Comparison of ENCODE assay signal across 2 cellular contexts in the genomic region with DNA sequence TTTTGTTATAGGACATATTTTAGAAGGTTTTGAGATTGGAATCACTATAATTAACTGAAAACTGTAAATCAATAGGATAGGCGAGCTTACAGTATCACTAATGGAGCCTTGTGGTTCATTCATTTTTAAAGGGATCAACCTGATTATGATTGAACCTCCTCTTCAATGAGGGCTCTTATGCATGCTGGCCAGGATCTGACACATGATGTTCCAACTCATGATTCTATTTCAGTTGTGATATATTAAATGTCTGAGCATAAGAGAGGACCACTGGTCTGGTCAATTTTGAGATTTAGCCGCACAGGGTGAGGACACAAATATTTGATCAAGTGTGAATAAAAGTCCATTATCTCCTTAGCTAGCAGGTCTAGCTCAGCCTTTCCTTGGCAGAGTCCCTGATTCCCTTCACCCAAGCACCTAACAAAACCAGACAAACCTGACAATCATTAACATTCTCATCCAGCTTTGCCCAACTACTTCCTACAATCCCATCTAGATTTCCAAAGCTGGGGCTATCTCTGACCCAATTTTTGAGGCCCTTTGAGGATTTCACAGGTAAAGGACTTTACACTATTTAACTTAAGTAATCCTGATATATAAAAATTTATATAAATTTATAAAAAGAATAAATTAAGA.
TF ChIP-seq lines count a peak whose summit lies in the region.

No MANE protein-coding gene starts in this region.

TF ChIP-seq in endothelial cell of umbilical vein, 7 proteins besides CTCF, POLR2A, EP300 and RAD21:
- no peak for TF ChIP-seq JUN (IDR thresholded peaks at IDR 0.05; ENCODE audit: borderline replicate concordance, insufficient read depth, insufficient read length, low read depth)
- no peak for TF ChIP-seq GATA2 (IDR thresholded peaks at IDR 0.05; ENCODE audit: insufficient read depth, insufficient read length, low read depth, low read length)
- TF ChIP-seq FOS (IDR thresholded peaks at IDR 0.05; ENCODE audit: borderline replicate concordance, insufficient read depth, low read length): no peak
- TF ChIP-seq, protein P1, sequence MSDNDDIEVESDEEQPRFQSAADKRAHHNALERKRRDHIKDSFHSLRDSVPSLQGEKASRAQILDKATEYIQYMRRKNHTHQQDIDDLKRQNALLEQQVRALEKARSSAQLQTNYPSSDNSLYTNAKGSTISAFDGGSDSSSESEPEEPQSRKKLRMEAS (IDR thresholded peaks at IDR 0.05; ENCODE audit: insufficient read depth, insufficient read length): no peak
- no peak for TF ChIP-seq EZH2 (IDR thresholded peaks at IDR 0.05; ENCODE audit: borderline replicate concordance, low read depth, low read length, severe bottlenecking)
TF ChIP-seq in endothelial cell of umbilical vein: peak in this region for 0.

TF ChIP-seq in HepG2, 621 proteins besides CTCF, POLR2A, EP300 and RAD21 (continues in another document):
- TF ChIP-seq PTBP1 (IDR thresholded peaks at IDR 0.05; ENCODE audit: low read depth, low read length, poor library complexity, severe bottlenecking) (no peak), SOX13 (IDR thresholded peaks at IDR 0.05) (no peak), SOX13 (CRISPR knock-in tag; conservative IDR thresholded peaks at IDR 0.05 in 1 of 2, IDR thresholded peaks at IDR 0.05 in 1 of 2) (peak in 1 of 2 experiments; percentile 15; a peak in 1 of 4 replicates), CHD4 (IDR thresholded peaks at IDR 0.05; ENCODE audit: borderline replicate concordance, low read length) (no peak), SNRNP70 (IDR thresholded peaks at IDR 0.05; ENCODE audit: low read depth, low read length) (no peak), HMG20A (CRISPR knock-in tag; IDR thresholded peaks at IDR 0.05; ENCODE audit: borderline replicate concordance) (peak; percentile 12; the same call in 1 of the 2 replicates), ZNF629 (CRISPR knock-in tag; conservative IDR thresholded peaks at IDR 0.05) (no peak), SRF (IDR thresholded peaks at IDR 0.05; ENCODE audit: low read depth, low read length) (no peak), PPARG (CRISPR knock-in tag; conservative IDR thresholded peaks at IDR 0.05) (peak; percentile 52), AHR (CRISPR knock-in tag; IDR thresholded peaks at IDR 0.05) (no peak), SRSF1 (optimal IDR thresholded peaks at IDR 0.05; ENCODE audit: low read depth, low read length) (no peak), RARG (CRISPR knock-in tag; IDR thresholded peaks at IDR 0.05; ENCODE audit: low read depth) (no peak), RXRB (CRISPR knock-in tag; IDR thresholded peaks at IDR 0.05; ENCODE audit: borderline replicate concordance) (0 out of 2 replicates have a peak, but pooled peaks have one; percentile 11), ZNF441 (CRISPR knock-in tag; IDR thresholded peaks at IDR 0.05; ENCODE audit: borderline replicate concordance) (no peak), ZNF430 (CRISPR knock-in tag; IDR thresholded peaks at IDR 0.05) (no peak)
- TF ChIP-seq, protein P2, sequence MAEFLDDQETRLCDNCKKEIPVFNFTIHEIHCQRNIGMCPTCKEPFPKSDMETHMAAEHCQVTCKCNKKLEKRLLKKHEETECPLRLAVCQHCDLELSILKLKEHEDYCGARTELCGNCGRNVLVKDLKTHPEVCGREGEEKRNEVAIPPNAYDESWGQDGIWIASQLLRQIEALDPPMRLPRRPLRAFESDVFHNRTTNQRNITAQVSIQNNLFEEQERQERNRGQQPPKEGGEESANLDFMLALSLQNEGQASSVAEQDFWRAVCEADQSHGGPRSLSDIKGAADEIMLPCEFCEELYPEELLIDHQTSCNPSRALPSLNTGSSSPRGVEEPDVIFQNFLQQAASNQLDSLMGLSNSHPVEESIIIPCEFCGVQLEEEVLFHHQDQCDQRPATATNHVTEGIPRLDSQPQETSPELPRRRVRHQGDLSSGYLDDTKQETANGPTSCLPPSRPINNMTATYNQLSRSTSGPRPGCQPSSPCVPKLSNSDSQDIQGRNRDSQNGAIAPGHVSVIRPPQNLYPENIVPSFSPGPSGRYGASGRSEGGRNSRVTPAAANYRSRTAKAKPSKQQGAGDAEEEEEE (CRISPR knock-in tag; IDR thresholded peaks at IDR 0.05; ENCODE audit: borderline replicate concordance): no peak
- TF ChIP-seq, protein P3, sequence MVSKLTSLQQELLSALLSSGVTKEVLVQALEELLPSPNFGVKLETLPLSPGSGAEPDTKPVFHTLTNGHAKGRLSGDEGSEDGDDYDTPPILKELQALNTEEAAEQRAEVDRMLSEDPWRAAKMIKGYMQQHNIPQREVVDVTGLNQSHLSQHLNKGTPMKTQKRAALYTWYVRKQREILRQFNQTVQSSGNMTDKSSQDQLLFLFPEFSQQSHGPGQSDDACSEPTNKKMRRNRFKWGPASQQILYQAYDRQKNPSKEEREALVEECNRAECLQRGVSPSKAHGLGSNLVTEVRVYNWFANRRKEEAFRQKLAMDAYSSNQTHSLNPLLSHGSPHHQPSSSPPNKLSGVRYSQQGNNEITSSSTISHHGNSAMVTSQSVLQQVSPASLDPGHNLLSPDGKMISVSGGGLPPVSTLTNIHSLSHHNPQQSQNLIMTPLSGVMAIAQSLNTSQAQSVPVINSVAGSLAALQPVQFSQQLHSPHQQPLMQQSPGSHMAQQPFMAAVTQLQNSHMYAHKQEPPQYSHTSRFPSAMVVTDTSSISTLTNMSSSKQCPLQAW (CRISPR knock-in tag; IDR thresholded peaks at IDR 0.05): 0 out of 2 replicates have a peak, but pooled peaks have one; percentile 42
- TF ChIP-seq, protein P4, sequence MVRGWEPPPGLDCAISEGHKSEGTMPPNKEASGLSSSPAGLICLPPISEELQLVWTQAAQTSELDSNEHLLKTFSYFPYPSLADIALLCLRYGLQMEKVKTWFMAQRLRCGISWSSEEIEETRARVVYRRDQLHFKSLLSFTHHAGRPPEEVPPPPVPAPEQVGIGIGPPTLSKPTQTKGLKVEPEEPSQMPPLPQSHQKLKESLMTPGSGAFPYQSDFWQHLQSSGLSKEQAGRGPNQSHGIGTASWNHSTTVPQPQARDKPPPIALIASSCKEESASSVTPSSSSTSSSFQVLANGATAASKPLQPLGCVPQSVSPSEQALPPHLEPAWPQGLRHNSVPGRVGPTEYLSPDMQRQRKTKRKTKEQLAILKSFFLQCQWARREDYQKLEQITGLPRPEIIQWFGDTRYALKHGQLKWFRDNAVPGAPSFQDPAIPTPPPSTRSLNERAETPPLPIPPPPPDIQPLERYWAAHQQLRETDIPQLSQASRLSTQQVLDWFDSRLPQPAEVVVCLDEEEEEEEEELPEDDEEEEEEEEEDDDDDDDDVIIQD (CRISPR knock-in tag; IDR thresholded peaks at IDR 0.05; ENCODE audit: low read depth): 0 out of 2 replicates have a peak, but pooled peaks have one; percentile 13
- TF ChIP-seq, protein P5, sequence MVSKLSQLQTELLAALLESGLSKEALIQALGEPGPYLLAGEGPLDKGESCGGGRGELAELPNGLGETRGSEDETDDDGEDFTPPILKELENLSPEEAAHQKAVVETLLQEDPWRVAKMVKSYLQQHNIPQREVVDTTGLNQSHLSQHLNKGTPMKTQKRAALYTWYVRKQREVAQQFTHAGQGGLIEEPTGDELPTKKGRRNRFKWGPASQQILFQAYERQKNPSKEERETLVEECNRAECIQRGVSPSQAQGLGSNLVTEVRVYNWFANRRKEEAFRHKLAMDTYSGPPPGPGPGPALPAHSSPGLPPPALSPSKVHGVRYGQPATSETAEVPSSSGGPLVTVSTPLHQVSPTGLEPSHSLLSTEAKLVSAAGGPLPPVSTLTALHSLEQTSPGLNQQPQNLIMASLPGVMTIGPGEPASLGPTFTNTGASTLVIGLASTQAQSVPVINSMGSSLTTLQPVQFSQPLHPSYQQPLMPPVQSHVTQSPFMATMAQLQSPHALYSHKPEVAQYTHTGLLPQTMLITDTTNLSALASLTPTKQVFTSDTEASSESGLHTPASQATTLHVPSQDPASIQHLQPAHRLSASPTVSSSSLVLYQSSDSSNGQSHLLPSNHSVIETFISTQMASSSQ (IDR thresholded peaks at IDR 0.05; ENCODE audit: low read depth): peak; percentile 70; the same call in 1 of the 2 replicates
- TF ChIP-seq, protein P5 (CRISPR knock-in tag; IDR thresholded peaks at IDR 0.05; ENCODE audit: borderline replicate concordance): no peak
- TF ChIP-seq, protein P6, sequence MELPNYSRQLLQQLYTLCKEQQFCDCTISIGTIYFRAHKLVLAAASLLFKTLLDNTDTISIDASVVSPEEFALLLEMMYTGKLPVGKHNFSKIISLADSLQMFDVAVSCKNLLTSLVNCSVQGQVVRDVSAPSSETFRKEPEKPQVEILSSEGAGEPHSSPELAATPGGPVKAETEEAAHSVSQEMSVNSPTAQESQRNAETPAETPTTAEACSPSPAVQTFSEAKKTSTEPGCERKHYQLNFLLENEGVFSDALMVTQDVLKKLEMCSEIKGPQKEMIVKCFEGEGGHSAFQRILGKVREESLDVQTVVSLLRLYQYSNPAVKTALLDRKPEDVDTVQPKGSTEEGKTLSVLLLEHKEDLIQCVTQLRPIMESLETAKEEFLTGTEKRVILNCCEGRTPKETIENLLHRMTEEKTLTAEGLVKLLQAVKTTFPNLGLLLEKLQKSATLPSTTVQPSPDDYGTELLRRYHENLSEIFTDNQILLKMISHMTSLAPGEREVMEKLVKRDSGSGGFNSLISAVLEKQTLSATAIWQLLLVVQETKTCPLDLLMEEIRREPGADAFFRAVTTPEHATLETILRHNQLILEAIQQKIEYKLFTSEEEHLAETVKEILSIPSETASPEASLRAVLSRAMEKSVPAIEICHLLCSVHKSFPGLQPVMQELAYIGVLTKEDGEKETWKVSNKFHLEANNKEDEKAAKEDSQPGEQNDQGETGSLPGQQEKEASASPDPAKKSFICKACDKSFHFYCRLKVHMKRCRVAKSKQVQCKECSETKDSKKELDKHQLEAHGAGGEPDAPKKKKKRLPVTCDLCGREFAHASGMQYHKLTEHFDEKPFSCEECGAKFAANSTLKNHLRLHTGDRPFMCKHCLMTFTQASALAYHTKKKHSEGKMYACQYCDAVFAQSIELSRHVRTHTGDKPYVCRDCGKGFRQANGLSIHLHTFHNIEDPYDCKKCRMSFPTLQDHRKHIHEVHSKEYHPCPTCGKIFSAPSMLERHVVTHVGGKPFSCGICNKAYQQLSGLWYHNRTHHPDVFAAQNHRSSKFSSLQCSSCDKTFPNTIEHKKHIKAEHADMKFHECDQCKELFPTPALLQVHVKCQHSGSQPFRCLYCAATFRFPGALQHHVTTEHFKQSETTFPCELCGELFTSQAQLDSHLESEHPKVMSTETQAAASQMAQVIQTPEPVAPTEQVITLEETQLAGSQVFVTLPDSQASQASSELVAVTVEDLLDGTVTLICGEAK (IDR thresholded peaks at IDR 0.05): no peak
- TF ChIP-seq, protein P6 (CRISPR knock-in tag; IDR thresholded peaks at IDR 0.05): no peak
- TF ChIP-seq, protein P7, sequence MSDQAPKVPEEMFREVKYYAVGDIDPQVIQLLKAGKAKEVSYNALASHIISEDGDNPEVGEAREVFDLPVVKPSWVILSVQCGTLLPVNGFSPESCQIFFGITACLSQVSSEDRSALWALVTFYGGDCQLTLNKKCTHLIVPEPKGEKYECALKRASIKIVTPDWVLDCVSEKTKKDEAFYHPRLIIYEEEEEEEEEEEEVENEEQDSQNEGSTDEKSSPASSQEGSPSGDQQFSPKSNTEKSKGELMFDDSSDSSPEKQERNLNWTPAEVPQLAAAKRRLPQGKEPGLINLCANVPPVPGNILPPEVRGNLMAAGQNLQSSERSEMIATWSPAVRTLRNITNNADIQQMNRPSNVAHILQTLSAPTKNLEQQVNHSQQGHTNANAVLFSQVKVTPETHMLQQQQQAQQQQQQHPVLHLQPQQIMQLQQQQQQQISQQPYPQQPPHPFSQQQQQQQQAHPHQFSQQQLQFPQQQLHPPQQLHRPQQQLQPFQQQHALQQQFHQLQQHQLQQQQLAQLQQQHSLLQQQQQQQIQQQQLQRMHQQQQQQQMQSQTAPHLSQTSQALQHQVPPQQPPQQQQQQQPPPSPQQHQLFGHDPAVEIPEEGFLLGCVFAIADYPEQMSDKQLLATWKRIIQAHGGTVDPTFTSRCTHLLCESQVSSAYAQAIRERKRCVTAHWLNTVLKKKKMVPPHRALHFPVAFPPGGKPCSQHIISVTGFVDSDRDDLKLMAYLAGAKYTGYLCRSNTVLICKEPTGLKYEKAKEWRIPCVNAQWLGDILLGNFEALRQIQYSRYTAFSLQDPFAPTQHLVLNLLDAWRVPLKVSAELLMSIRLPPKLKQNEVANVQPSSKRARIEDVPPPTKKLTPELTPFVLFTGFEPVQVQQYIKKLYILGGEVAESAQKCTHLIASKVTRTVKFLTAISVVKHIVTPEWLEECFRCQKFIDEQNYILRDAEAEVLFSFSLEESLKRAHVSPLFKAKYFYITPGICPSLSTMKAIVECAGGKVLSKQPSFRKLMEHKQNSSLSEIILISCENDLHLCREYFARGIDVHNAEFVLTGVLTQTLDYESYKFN (CRISPR knock-in tag; conservative IDR thresholded peaks at IDR 0.05): peak; percentile 21; the same call in 1 of the 2 replicates
